In genomic region chr3:167882057-167882667, GRCh38 we compare ENCODE assay signal across 8 cellular contexts.
A peak's percentile ranks its signal among the peaks of the same experiment; 100 is the strongest.
DNase-seq lines count a peak whose midpoint lies in the region; ATAC-seq and TF ChIP-seq lines count a peak whose summit lies in the region.

No MANE protein-coding gene starts in this region.

- H3K27ac Mint-ChIP-seq in CD8-positive, alpha-beta T cell, result no peak overlapping the region

- CTCF ChIA-PET in CD8-positive, alpha-beta T cell (lab: Charles Lee), result interaction anchor here (1.1 to 2.4 kb wide), 6 partner anchors 11 to 501 kb away, joined by 3 to 25 read pairs (median 4); partner anchors contain the start of gene ZBBX

- no peaks in the 10 kb centered on the region for H3K4me1 ChIP-seq in CD8-positive, alpha-beta T cell (ENCODE audit: insufficient read depth, low read length)
- peaks cover 0 to 10% (median 5%) of the 10 kb centered on the region in 4 donors for H3K4me1 ChIP-seq in tibial nerve

- no peaks in the 10 kb centered on the region for H3K36me3 ChIP-seq in CD8-positive, alpha-beta T cell (ENCODE audit: insufficient read depth, low read length)
- no peaks in the 10 kb centered on the region for H3K36me3 ChIP-seq in tibial nerve

- TF ChIP-seq POLR2A in tibial nerve (IDR thresholded peaks at IDR 0.05), result no peak

- H3K36me3 Mint-ChIP-seq in CD8-positive, alpha-beta T cell, result no peaks in the 10 kb centered on the region

- no peak for DNase-seq in CD8-positive, alpha-beta T cell
- DNase-seq in NCI-H2196 (lab: John Stamatoyannopoulos, UW; ENCODE audit: unreplicated experiment) (peak; percentile 72), amniotic epithelial cell (ENCODE audit: low read depth) (peak; percentile 60), iPS-NIHi7 (ENCODE audit: extremely low spot score) (peak; percentile 18), tibial nerve (ENCODE audit: low spot score in 2 of 2) (no peak), mesenteric fat pad (ENCODE audit: low spot score) (no peak)

- no peak overlapping the region for H3K27ac ChIP-seq in CD8-positive, alpha-beta T cell (ENCODE audit: low read depth, low read length)
- H3K27ac ChIP-seq in tibial nerve, result no peak overlapping the region

- peak; percentile 67 for TF ChIP-seq CTCF in CD8-positive, alpha-beta T cell (IDR thresholded peaks at IDR 0.05)
- peak; percentile 53 to 70 (median 60) for TF ChIP-seq CTCF in tibial nerve (IDR thresholded peaks at IDR 0.05)

- no peak for TF ChIP-seq EP300 in tibial nerve (IDR thresholded peaks at IDR 0.05)

- H3K4me3 Mint-ChIP-seq in CD8-positive, alpha-beta T cell, result no peak overlapping the region

- no peak overlapping the region for H3K4me3 ChIP-seq in CD8-positive, alpha-beta T cell (ENCODE audit: low read depth, low read length)
- peak overlapping the region in 1 of 4 donors; percentile 10 for H3K4me3 ChIP-seq in tibial nerve

- intact Hi-C loops in CD8-positive, alpha-beta T cell (cut with DNase I, micrococcal nuclease), result loop anchor here (1.0 kb wide), 1 partner anchor 502 kb away; the partner anchor contains the start of gene ZBBX (in 2 of the 2)

- no peaks in the 10 kb centered on the region for H3K27me3 ChIP-seq in CD8-positive, alpha-beta T cell (ENCODE audit: insufficient read depth, low read length)
- H3K27me3 ChIP-seq in tibial nerve, result no peaks in the 10 kb centered on the region

- 0 to 4% methylated on average over 1 of the region's 1 CpG for WGBS in tibial nerve, 2 donors

- no peaks in the 10 kb centered on the region for H3K9me3 Mint-ChIP-seq in CD8-positive, alpha-beta T cell

- peaks cover 6% of the 10 kb centered on the region for H3K4me1 Mint-ChIP-seq in CD8-positive, alpha-beta T cell (ENCODE audit: low read depth)

- no peaks in the 10 kb centered on the region for H3K9me3 ChIP-seq in CD8-positive, alpha-beta T cell (ENCODE audit: low read length)
- no peaks in the 10 kb centered on the region for H3K9me3 ChIP-seq in tibial nerve

- peak; percentile 51 for ATAC-seq in CD8-positive, alpha-beta T cell
- ATAC-seq in GM19025 (IDR thresholded peaks at IDR 0.05; ENCODE audit: low read depth, unreplicated experiment), result peak; percentile 65
- peak; percentile 71 for ATAC-seq in HG03139 (IDR thresholded peaks at IDR 0.05; ENCODE audit: unreplicated experiment)

- POLR2A ChIA-PET in CD8-positive, alpha-beta T cell (lab: Charles Lee), result no interaction called here

- H3K27me3 Mint-ChIP-seq in CD8-positive, alpha-beta T cell (ENCODE audit: low read depth), result peaks cover 12% of the 10 kb centered on the region

Comparison
In these comparisons a context has a peak if more than half of its experiments do, and no peak if none do; other contexts are left out.
1. DNase-seq: peak in NCI-H2196 (single experiment), amniotic epithelial cell (single experiment) and iPS-NIHi7 (single experiment); none in CD8-positive, alpha-beta T cell (0 of 7), tibial nerve (0 of 2) and mesenteric fat pad (single experiment).
2. Peak in every context shown above with its lines, with median percentiles within 50 percentile points of each other: ATAC-seq.